ENCODE assay signal across 13 cellular contexts in genomic region chr12:107353312-107353711, GRCh38.
"Had no signal": no experiment of that assay in that cellular context is flagged by ENCODE, and none has a peak within 500 bp of the region (broad histone marks: within the 10 kb centered on the region; RNA-seq: fewer than 3 reads in every experiment).

No MANE protein-coding gene starts in this region.

- H3K4me3 ChIP-seq: ascending aorta, left ventricle myocardium inferior, transverse colon, vagina had no signal

- H3K27me3 Mint-ChIP-seq: dendritic cell treated with granulocyte-macrophage colony-stimulating factor and Interleukin-4, amounts not matched to agents 40 ng/mL and 50 ng/mL, for 4 days had no signal

- ATAC-seq: foreskin keratinocyte had no signal

- H3K36me3 Mint-ChIP-seq: natural killer cell treated with Interleukin-12 subunit alpha and Interleukin-12 subunit beta and Interleukin-15 and Interleukin-18, amount 100 ng/mL, for 72 hours had no signal

- H3K9me3 Mint-ChIP-seq: dendritic cell treated with granulocyte-macrophage colony-stimulating factor and Interleukin-4, amounts not matched to agents 40 ng/mL and 50 ng/mL, for 4 days; natural killer cell treated with Interleukin-12 subunit alpha and Interleukin-12 subunit beta and Interleukin-15 and Interleukin-18, amount 100 ng/mL, for 72 hours; T-helper 2 cell treated with Interferon-gamma antibody and Interleukin-4, amounts not matched to agents 5 μg/mL and 100 μg/mL, for 36 hours had no signal

- DNase-seq: activated gamma-delta T cell; activated T-cell treated with anti-CD3 and anti-CD28 coated beads for 4 hours; effector memory CD4-positive, alpha-beta T cell; foreskin keratinocyte; left ventricle myocardium inferior; nucleus accumbens; stimulated activated CD4-positive, alpha-beta T cell treated with anti-CD3 and anti-CD28 coated beads, Interleukin-4, amount 100 ng/mL, for 1 hour; transverse colon had no signal

- H3K27ac ChIP-seq: ascending aorta, foreskin keratinocyte, left ventricle myocardium inferior, transverse colon, vagina had no signal

- H3K4me1 ChIP-seq: ascending aorta, left ventricle myocardium inferior had no signal

- H3K9me3 ChIP-seq: ascending aorta, left ventricle myocardium inferior, transverse colon, vagina had no signal

- H3K27ac Mint-ChIP-seq: dendritic cell treated with granulocyte-macrophage colony-stimulating factor and Interleukin-4, amounts not matched to agents 40 ng/mL and 50 ng/mL, for 4 days had no signal

- H3K4me3 Mint-ChIP-seq: dendritic cell treated with granulocyte-macrophage colony-stimulating factor and Interleukin-4, amounts not matched to agents 40 ng/mL and 50 ng/mL, for 4 days had no signal
